In the genomic region with DNA sequence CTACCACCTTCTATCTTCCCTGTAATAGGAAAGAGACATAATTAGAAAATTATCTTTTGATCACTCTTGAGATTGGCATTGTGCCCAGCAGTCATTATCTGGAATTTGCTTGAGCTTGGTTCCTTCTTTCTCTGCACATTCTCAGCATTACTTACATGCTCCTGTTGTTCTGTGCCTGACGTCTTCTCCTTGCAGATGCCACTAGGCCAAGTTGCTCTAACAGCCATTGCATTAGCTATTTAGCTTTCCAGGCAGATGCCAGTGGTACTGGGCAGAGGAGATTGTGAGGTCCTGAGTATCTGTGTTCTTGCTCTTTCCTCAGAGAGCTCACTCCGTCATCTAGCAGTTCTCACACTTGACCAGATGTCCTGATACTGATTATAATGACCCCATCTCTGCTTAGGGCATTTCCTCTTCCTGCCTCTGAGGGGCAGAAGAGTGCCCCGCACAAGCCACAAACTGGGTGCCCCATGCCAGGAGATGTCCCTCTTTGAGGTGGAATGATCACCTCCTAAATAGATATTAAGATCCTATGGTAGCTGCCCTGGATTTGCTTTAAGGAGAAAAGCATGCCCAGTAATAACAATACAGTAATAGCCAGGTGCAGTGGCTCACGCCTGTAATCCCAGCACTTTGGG, we compare ENCODE assay signal across 6 cellular contexts. TPM values are rescaled to one million over a fixed set of nuclear protein-coding genes. Genes with fewer than 3 reads are reported as not detected.
DNase-seq lines count a peak whose midpoint lies in the region; ATAC-seq, FAIRE-seq and TF ChIP-seq lines count a peak whose summit lies in the region.

No MANE protein-coding gene starts in this region.

- CTCF ChIA-PET in A673 (lab: Charles Lee): interaction anchor here (0.6 kb wide), 2 partner anchors 80 to 178 kb away, joined by 3 read pairs; no protein-coding TSS in a partner anchor

- H3K4me3 ChIP-seq in A673 (ENCODE audit: low read depth, low read length, poor library complexity, severe bottlenecking): no peak overlapping the region

- no peak for ATAC-seq in HG02798 (IDR thresholded peaks at IDR 0.05; ENCODE audit: poor library complexity, unreplicated experiment)

- no peaks in the 10 kb centered on the region for H3K4me1 ChIP-seq in A673 (ENCODE audit: insufficient read depth, low read length, poor library complexity, severe bottlenecking)

- peaks cover 63% of the 10 kb centered on the region for H3K36me3 ChIP-seq in A673 (ENCODE audit: insufficient read depth, low read length, poor library complexity, severe bottlenecking)

- no peak overlapping the region for H3K27ac ChIP-seq in A673 (ENCODE audit: low read depth, low read length, poor library complexity, severe bottlenecking)
- H3K27ac ChIP-seq in cingulate gyrus (ENCODE audit: low read depth, low read length): peak overlapping the region; percentile 83

- no peaks in the 10 kb centered on the region for H3K27me3 ChIP-seq in A673 (replicated peaks; ENCODE audit: insufficient read depth, low read depth, low read length, poor library complexity)

- no peak for FAIRE-seq in HTR-8/SVneo (lab: Jason Lieb, UNC)

- intact Hi-C loops in A673 (cut with micrococcal nuclease; ENCODE audit: unreplicated experiment): no loop called here

- H3K9me3 ChIP-seq in A673 (ENCODE audit: low read depth, low read length, poor library complexity, severe bottlenecking): no peaks in the 10 kb centered on the region

- no peak for TF ChIP-seq EP300 in Ishikawa (IDR thresholded peaks at IDR 0.05; ENCODE audit: borderline replicate concordance)

- DNase-seq in A673 (ENCODE audit: low spot score) (peak; percentile 52), HTR-8/SVneo (ENCODE audit: insufficient read length, low spot score) (no peak), EL (no peak)

- no TSS peak for BruUV-seq in A673 (replicated peaks; lab: Mats Ljungman, UMichigan)

- TF ChIP-seq RAD21 in Ishikawa (IDR thresholded peaks at IDR 0.05; ENCODE audit: low read depth): peak; percentile 18; the same call in 1 of the 2 replicates

- POLR2A ChIA-PET in A673 (lab: Charles Lee; ENCODE audit: low non-redundant PET): no interaction called here

- TF ChIP-seq CTCF in A673 (conservative IDR thresholded peaks at IDR 0.05; ENCODE audit: low read depth, low read length): peak; percentile 62

TF ChIP-seq in Ishikawa, 13 proteins besides CTCF, POLR2A, EP300 and RAD21:
- TF ChIP-seq TEAD4 (IDR thresholded peaks at IDR 0.05) (no peak), ZBTB7A (IDR thresholded peaks at IDR 0.05; ENCODE audit: low read depth) (no peak), FOXM1 (IDR thresholded peaks at IDR 0.05; ENCODE audit: borderline replicate concordance, low read depth) (no peak)
- TF ChIP-seq, protein P1, sequence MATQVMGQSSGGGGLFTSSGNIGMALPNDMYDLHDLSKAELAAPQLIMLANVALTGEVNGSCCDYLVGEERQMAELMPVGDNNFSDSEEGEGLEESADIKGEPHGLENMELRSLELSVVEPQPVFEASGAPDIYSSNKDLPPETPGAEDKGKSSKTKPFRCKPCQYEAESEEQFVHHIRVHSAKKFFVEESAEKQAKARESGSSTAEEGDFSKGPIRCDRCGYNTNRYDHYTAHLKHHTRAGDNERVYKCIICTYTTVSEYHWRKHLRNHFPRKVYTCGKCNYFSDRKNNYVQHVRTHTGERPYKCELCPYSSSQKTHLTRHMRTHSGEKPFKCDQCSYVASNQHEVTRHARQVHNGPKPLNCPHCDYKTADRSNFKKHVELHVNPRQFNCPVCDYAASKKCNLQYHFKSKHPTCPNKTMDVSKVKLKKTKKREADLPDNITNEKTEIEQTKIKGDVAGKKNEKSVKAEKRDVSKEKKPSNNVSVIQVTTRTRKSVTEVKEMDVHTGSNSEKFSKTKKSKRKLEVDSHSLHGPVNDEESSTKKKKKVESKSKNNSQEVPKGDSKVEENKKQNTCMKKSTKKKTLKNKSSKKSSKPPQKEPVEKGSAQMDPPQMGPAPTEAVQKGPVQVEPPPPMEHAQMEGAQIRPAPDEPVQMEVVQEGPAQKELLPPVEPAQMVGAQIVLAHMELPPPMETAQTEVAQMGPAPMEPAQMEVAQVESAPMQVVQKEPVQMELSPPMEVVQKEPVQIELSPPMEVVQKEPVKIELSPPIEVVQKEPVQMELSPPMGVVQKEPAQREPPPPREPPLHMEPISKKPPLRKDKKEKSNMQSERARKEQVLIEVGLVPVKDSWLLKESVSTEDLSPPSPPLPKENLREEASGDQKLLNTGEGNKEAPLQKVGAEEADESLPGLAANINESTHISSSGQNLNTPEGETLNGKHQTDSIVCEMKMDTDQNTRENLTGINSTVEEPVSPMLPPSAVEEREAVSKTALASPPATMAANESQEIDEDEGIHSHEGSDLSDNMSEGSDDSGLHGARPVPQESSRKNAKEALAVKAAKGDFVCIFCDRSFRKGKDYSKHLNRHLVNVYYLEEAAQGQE (IDR thresholded peaks at IDR 0.05; ENCODE audit: low read depth): no peak

RNA-seq across cellular contexts. Expression of a gene that starts 30.7 kb away (rescaled TPM):
- total RNA-seq in A673 (2021): 89.3 and 92.8 TPM in 2 replicates

RNA-seq across cellular contexts. Expression of a gene that starts 31.1 kb away (rescaled TPM):
- total RNA-seq in A673 (2021): 33.9 and 40.1 TPM in 2 replicates

RNA-seq across cellular contexts. Expression of a gene that starts 49.3 kb away (rescaled TPM):
- not detected in 2 replicates for total RNA-seq in A673 (2021)

RNA-seq across cellular contexts. Expression of a gene that starts 52.4 kb away (rescaled TPM):
- 155 and 158 TPM in 2 replicates for total RNA-seq in A673 (2021)

RNA-seq across cellular contexts. Expression of a gene that starts 52.7 kb away (rescaled TPM):
- 10.1 and 11.6 TPM in 2 replicates for total RNA-seq in A673 (2021)
